Comparison of ENCODE assay signal across 1 cellular context in the genomic region with DNA sequence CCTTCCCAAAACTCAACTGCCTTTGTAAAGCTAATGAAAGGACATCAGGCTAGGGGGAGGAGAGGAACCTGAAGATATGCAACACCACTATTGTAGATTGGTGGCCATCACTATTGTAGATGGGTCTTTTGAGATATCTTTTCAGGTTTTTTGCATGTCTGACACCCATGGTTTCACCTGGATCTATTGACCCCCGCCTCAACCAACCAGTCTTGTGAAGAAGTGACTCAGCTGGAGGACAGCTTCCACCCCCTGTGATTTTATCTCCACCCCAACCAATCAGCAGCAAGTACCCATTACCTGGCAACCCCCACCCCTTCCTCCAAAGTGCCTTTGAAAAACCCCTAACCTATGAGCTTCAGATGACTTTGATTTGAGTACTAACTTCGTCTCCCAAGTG.
TF ChIP-seq lines count a peak whose summit lies in the region.

No MANE protein-coding gene starts in this region.

TF ChIP-seq in H1, 55 proteins besides CTCF, POLR2A, EP300 and RAD21:
- TF ChIP-seq CHD7 (IDR thresholded peaks at IDR 0.05; ENCODE audit: insufficient replicate concordance, low read length): no peak
- TF ChIP-seq CBX8 (IDR thresholded peaks at IDR 0.05; ENCODE audit: borderline replicate concordance, low read depth, low read length): no peak
- TF ChIP-seq GTF2F1 (IDR thresholded peaks at IDR 0.05; ENCODE audit: borderline replicate concordance, low read depth, low read length): no peak
- TF ChIP-seq ATF2 (IDR thresholded peaks at IDR 0.05; ENCODE audit: low read length): no peak
- no peak for TF ChIP-seq BRCA1 (IDR thresholded peaks at IDR 0.05; ENCODE audit: low read depth, low read length)
- no peak for TF ChIP-seq EZH2 (IDR thresholded peaks at IDR 0.05; ENCODE audit: low read depth, low read length, severe bottlenecking)
- no peak for TF ChIP-seq CBX5 (IDR thresholded peaks at IDR 0.05; ENCODE audit: low read depth, low read length)
- TF ChIP-seq HDAC6 (IDR thresholded peaks at IDR 0.05; ENCODE audit: low read depth, low read length): no peak
- TF ChIP-seq BACH1 (IDR thresholded peaks at IDR 0.05; ENCODE audit: low read length): no peak
- TF ChIP-seq TCF12 (IDR thresholded peaks at IDR 0.05; ENCODE audit: low read depth, low read length): no peak
- no peak for TF ChIP-seq KDM5A (IDR thresholded peaks at IDR 0.05; ENCODE audit: low read length)
- no peak for TF ChIP-seq NANOG (IDR thresholded peaks at IDR 0.05; ENCODE audit: insufficient read depth, low read depth, low read length, poor library complexity, severe bottlenecking)
- TF ChIP-seq GABPA (IDR thresholded peaks at IDR 0.05; ENCODE audit: borderline replicate concordance, insufficient read depth, low read length): no peak
- TF ChIP-seq BCL11A (IDR thresholded peaks at IDR 0.05; ENCODE audit: low read depth in 2 of 2, low read length in 2 of 2): no peak
- no peak for TF ChIP-seq MAFK (IDR thresholded peaks at IDR 0.05; ENCODE audit: low read depth, low read length)
- no peak for TF ChIP-seq SP2 (IDR thresholded peaks at IDR 0.05; ENCODE audit: low read length)
- no peak for TF ChIP-seq SIRT6 (IDR thresholded peaks at IDR 0.05; ENCODE audit: low read length)
- no peak for TF ChIP-seq RBBP5 (IDR thresholded peaks at IDR 0.05; ENCODE audit: borderline replicate concordance, low read depth, low read length)
- TF ChIP-seq, protein P1, sequence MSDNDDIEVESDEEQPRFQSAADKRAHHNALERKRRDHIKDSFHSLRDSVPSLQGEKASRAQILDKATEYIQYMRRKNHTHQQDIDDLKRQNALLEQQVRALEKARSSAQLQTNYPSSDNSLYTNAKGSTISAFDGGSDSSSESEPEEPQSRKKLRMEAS (IDR thresholded peaks at IDR 0.05): no peak
